Comparison of ENCODE assay signal across 23 cellular contexts in genomic region chr1:74380252-74380651, GRCh38.
"Had no signal": no experiment of that assay in that cellular context is flagged by ENCODE, and none has a peak within 500 bp of the region (broad histone marks: within the 10 kb centered on the region; RNA-seq: fewer than 3 reads in every experiment).

No MANE protein-coding gene starts in this region.

- H3K27me3 Mint-ChIP-seq: activated naive CD4-positive, alpha-beta T cell treated with anti-CD3 and anti-CD28 coated beads, Interleukin-2, amount 50 U/mL, for 24 hours had no signal

- DNase-seq: activated CD4-positive, alpha-beta T cell treated with anti-CD3 and anti-CD28 coated beads for 4 hours; activated CD8-positive, alpha-beta memory T cell treated with anti-CD3 and anti-CD28 coated beads, Interleukin-2, amount 50 U/mL, for 48 hours; activated CD8-positive, alpha-beta T cell treated with anti-CD3 and anti-CD28 coated beads, Interleukin-2, amount 10 ng/mL, durations not matched to agents 7 days and 5 days; activated T-cell treated with anti-CD3 and anti-CD28 coated beads, Interleukin-2, amount 50 U/mL, for 1 hour; brain microvascular endothelial cell; MV-4-11; NCI-H1092 treated with DMSO at 0.1 percent for 48 hours; NCI-H1417 treated with DMSO at 0.1 percent for 48 hours; NCI-H1694; NCI-H2029; NCI-H2107; NCI-H2171 treated with DMSO at 0.1 percent for 48 hours; NCI-H226; NCI-H526; NCI-H774; SJCRH30; SW 1271 had no signal

- H3K36me3 ChIP-seq: brain microvascular endothelial cell, cardiac muscle cell, SJCRH30 had no signal

- H3K4me2 ChIP-seq: KMS-11 had no signal

- H3K4me3 Mint-ChIP-seq: activated CD8-positive, alpha-beta T cell treated with anti-CD3 and anti-CD28 coated beads, Interleukin-2, amount 10 ng/mL, durations not matched to agents 7 days and 5 days; activated naive CD4-positive, alpha-beta T cell treated with anti-CD3 and anti-CD28 coated beads, Interleukin-2, amount 50 U/mL, for 24 hours; T-helper 1 cell treated with Interleukin-12 subunit alpha and Interleukin-12 subunit beta and Interleukin-4 antibody, amounts not matched to agents 30 μg/mL and 1 μg/mL, for 36 hours had no signal

- ATAC-seq: activated CD4-positive, CD25-positive, alpha-beta regulatory T cell treated with anti-CD3 and anti-CD28 coated beads, Interleukin-2, amount 50 U/mL, for 24 hours; activated CD8-positive, alpha-beta T cell treated with anti-CD3 and anti-CD28 coated beads, Interleukin-2, amount 10 ng/mL, durations not matched to agents 7 days and 5 days; SK-N-SH treated with all-trans-retinoic acid at 6 μM for 48 hours had no signal

- H3K9me3 Mint-ChIP-seq: activated naive CD4-positive, alpha-beta T cell treated with anti-CD3 and anti-CD28 coated beads, Interleukin-2, amount 50 U/mL, for 24 hours; T-helper 1 cell treated with Interleukin-12 subunit alpha and Interleukin-12 subunit beta and Interleukin-4 antibody, amounts not matched to agents 30 μg/mL and 1 μg/mL, for 36 hours had no signal

- H3K4me3 ChIP-seq: cardiac muscle cell, SJCRH30 had no signal

- H3K4me1 ChIP-seq: SJCRH30 had no signal

- H3K9ac ChIP-seq: KMS-11 had no signal

- H3K4me1 Mint-ChIP-seq: activated naive CD4-positive, alpha-beta T cell treated with anti-CD3 and anti-CD28 coated beads, Interleukin-2, amount 50 U/mL, for 24 hours had no signal

- H3K9me3 ChIP-seq: SJCRH30 had no signal

- H3K27me3 ChIP-seq: brain microvascular endothelial cell, cardiac muscle cell, SJCRH30 had no signal

- H3K27ac ChIP-seq: brain microvascular endothelial cell, cardiac muscle cell, KMS-11, SJCRH30 had no signal

- H3K36me3 Mint-ChIP-seq: activated naive CD4-positive, alpha-beta T cell treated with anti-CD3 and anti-CD28 coated beads, Interleukin-2, amount 50 U/mL, for 24 hours had no signal

- H3K27ac Mint-ChIP-seq: activated CD8-positive, alpha-beta T cell treated with anti-CD3 and anti-CD28 coated beads, Interleukin-2, amount 10 ng/mL, durations not matched to agents 7 days and 5 days; activated naive CD4-positive, alpha-beta T cell treated with anti-CD3 and anti-CD28 coated beads, Interleukin-2, amount 50 U/mL, for 24 hours; T-helper 1 cell treated with Interleukin-12 subunit alpha and Interleukin-12 subunit beta and Interleukin-4 antibody, amounts not matched to agents 30 μg/mL and 1 μg/mL, for 36 hours had no signal
